8 cellular contexts compared by ENCODE assay signal in the genomic region with DNA sequence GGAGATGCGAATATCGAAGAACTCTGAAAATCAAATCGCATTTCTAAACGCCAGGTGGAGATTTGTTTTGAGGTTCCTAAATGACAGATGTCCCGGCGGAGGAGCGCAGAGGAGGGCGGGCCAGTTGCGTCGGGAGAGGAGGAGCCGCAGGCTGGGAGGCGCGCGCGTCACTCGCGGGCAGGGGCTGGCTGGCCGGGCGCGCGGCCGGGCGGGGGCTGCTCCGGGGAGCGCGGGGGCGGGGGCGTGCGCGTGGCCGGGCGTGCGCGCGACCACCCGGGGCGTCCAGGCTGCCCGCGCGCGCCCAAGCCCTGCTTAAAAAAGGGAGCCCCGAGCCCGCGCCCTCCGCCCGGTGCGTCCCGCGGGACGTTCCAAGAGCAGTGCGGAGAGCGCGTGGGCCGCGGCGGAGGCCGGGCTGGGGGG. TPM values are rescaled to one million over a fixed set of nuclear protein-coding genes. Genes with fewer than 3 reads are reported as not detected.
DNase-seq lines count a peak whose midpoint lies in the region; ATAC-seq and TF ChIP-seq lines count a peak whose summit lies in the region.

No MANE protein-coding gene starts in this region.

- peak; percentile 50 to 78 (median 60) for DNase-seq in CD4-positive, alpha-beta T cell
- peak; percentile 81 for DNase-seq in NOMO-1 treated with DMSO at 0.1 percent for 48 hours (lab: John Stamatoyannopoulos, UW; ENCODE audit: unreplicated experiment)
- peak; percentile 39 for DNase-seq in activated CD8-positive, alpha-beta memory T cell treated with anti-CD3 and anti-CD28 coated beads, Interleukin-2, amount 50 U/mL, for 1 hour (ENCODE audit: extremely low read depth)
- DNase-seq in stimulated activated CD8-positive, alpha-beta memory T cell treated with anti-CD3 and anti-CD28 coated beads, Interleukin-15, amount 100 ng/mL, for 4 hours (ENCODE audit: low read depth in 2 of 2) = peak; percentile 56 to 65

- CTCF ChIA-PET in CD4-positive, alpha-beta T cell (lab: Charles Lee) = interaction anchor here (2.3 to 2.5 kb wide), 2 partner anchors 15 to 45 kb away, joined by 8 to 10 read pairs; no protein-coding TSS in a partner anchor

- H3K9me3 ChIP-seq in CD4-positive, alpha-beta T cell (ENCODE audit: control insufficient read depth, low read length) = no peaks in the 10 kb centered on the region
- H3K9me3 ChIP-seq in endocrine pancreas (ENCODE audit: control insufficient read depth, low read length) (no peaks in the 10 kb centered on the region), mesodermal cell (ENCODE audit: control insufficient read depth, low read length) (no peaks in the 10 kb centered on the region)

- H3K9me3 Mint-ChIP-seq in CD4-positive, alpha-beta T cell = no peaks in the 10 kb centered on the region

- H3K36me3 Mint-ChIP-seq in CD4-positive, alpha-beta T cell (ENCODE audit: low read depth) = peaks cover 4% of the 10 kb centered on the region

- intact Hi-C loops in CD4-positive, alpha-beta T cell (cut with DNase I, micrococcal nuclease) = no loop called here

- H3K4me1 Mint-ChIP-seq in CD4-positive, alpha-beta T cell (ENCODE audit: low read depth) = peaks cover 9% of the 10 kb centered on the region

- peak overlapping the region; percentile 92 for H3K4me3 Mint-ChIP-seq in CD4-positive, alpha-beta T cell

- peak; percentile 85 for ATAC-seq in CD4-positive, alpha-beta T cell (ENCODE audit: poor library complexity)
- ATAC-seq in GM19452 (IDR thresholded peaks at IDR 0.05; ENCODE audit: unreplicated experiment) (peak; percentile 76), HG03571 (IDR thresholded peaks at IDR 0.05; ENCODE audit: unreplicated experiment) (peak; percentile 71)

- WGBS in mesodermal cell (ENCODE audit: insufficient coverage in 2 of 2), 2 experiments = 0% methylated on average over 40 to 43 of the region's 57 CpGs

- H3K27me3 ChIP-seq in CD4-positive, alpha-beta T cell (ENCODE audit: control insufficient read depth, insufficient read depth, low read length) = no peaks in the 10 kb centered on the region
- no peaks in the 10 kb centered on the region for H3K27me3 ChIP-seq in endocrine pancreas (ENCODE audit: control insufficient read depth, insufficient read depth, low read length)

- H3K27ac Mint-ChIP-seq in CD4-positive, alpha-beta T cell = peak overlapping the region; percentile 70

- peak overlapping the region; percentile 76 for H3K9ac ChIP-seq in endocrine pancreas (ENCODE audit: control insufficient read depth, insufficient read depth, low read length)

- H3K4me1 ChIP-seq in endocrine pancreas (ENCODE audit: control insufficient read depth, insufficient read depth, low read length) (no peaks in the 10 kb centered on the region), mesodermal cell (ENCODE audit: control insufficient read depth, insufficient read depth, low read length, poor library complexity, severe bottlenecking) (peaks cover 11% of the 10 kb centered on the region)

- H3K36me3 ChIP-seq in endocrine pancreas (ENCODE audit: control insufficient read depth, insufficient read depth, low read length) (no peaks in the 10 kb centered on the region), mesodermal cell (ENCODE audit: control insufficient read depth, insufficient read depth, low read length) (no peaks in the 10 kb centered on the region)

- H3K4me3 ChIP-seq in endocrine pancreas (ENCODE audit: control insufficient read depth, insufficient read depth, low read length) = peak overlapping the region; percentile 55
- peak overlapping the region; percentile 64 for H3K4me3 ChIP-seq in mesodermal cell (ENCODE audit: extremely low read depth, insufficient read depth, low read length, poor library complexity, severe bottlenecking)

- no peak for TF ChIP-seq CTCF in CD4-positive, alpha-beta T cell (IDR thresholded peaks at IDR 0.05)

- peak overlapping the region; percentile 53 for H3K27ac ChIP-seq in CD4-positive, alpha-beta T cell (ENCODE audit: low read depth, low read length)
- peak overlapping the region; percentile 75 for H3K27ac ChIP-seq in mesodermal cell (ENCODE audit: low read depth, low read length, severe bottlenecking)

- no peaks in the 10 kb centered on the region for H3K27me3 Mint-ChIP-seq in CD4-positive, alpha-beta T cell

- POLR2A ChIA-PET in CD4-positive, alpha-beta T cell (lab: Charles Lee) = interaction anchor here (0.6 to 5.8 kb wide), 11 partner anchors 11 to 642 kb away, joined by 3 to 39 read pairs (median 5); a partner anchor contains a TSS

RNA-seq across cellular contexts. Expression of a gene that starts 47.3 kb away (rescaled TPM):
- total RNA-seq in CD4-positive, alpha-beta T cell = 100 to 1,000 TPM; 372 to 380 TPM
- polyA plus RNA-seq in mesodermal cell (2013, experiment 1 of 2) = 906 TPM
- 1,001 TPM for polyA plus RNA-seq in mesodermal cell (2013, experiment 2 of 2)

Comparison
In these comparisons a context has a peak if more than half of its experiments do, and no peak if none do; other contexts are left out.
1. Peak in every context shown above with its lines: DNase-seq, ATAC-seq, H3K4me3 ChIP-seq and H3K27ac ChIP-seq.